In genomic region chr7:120858299-120858636, GRCh38 we compare ENCODE assay signal across 8 cellular contexts. TPM values are rescaled to one million over a fixed set of nuclear protein-coding genes. Genes with fewer than 3 reads are reported as not detected.
DNase-seq lines count a peak whose midpoint lies in the region; ATAC-seq and TF ChIP-seq lines count a peak whose summit lies in the region.

No MANE protein-coding gene starts in this region.

- no peak overlapping the region for H3K27ac ChIP-seq in GM23248
- H3K27ac ChIP-seq in heart left ventricle, result peak overlapping the region; percentile 81 to 98 (median 94)
- H3K27ac ChIP-seq in gastrocnemius medialis, result peak overlapping the region; percentile 74 to 85 (median 82)

- no peak for TF ChIP-seq CTCF in heart left ventricle (IDR thresholded peaks at IDR 0.05)
- no peak for TF ChIP-seq CTCF in gastrocnemius medialis (IDR thresholded peaks at IDR 0.05 in 4 of 5, conservative IDR thresholded peaks at IDR 0.05 in 1 of 5)

- no peaks in the 10 kb centered on the region for H3K79me2 ChIP-seq in GM23248 (ENCODE audit: insufficient read depth)

- H3K4me3 Mint-ChIP-seq in T-cell, result peak overlapping the region; percentile 65 to 85 (median 67)

- peaks cover 13 to 15% (median 15%) of the 10 kb centered on the region in 3 donors for H3K4me1 Mint-ChIP-seq in T-cell

- H3K9ac ChIP-seq in GM23248, result peak overlapping the region; percentile 47

- H3K27me3 ChIP-seq in GM23248 (replicated peaks; ENCODE audit: insufficient read depth) (peaks cover 20% of the 10 kb centered on the region; the same call in 1 of the 2 replicates), heart left ventricle (peaks cover 0 to 20% (median 0%) of the 10 kb centered on the region in 9 donors), gastrocnemius medialis (no peaks in the 10 kb centered on the region)

- in situ Hi-C loops in GM23248 (cut with MboI), result no loop called here
- in situ Hi-C loops in gastrocnemius medialis (cut with MboI; ENCODE audit: low sequenced_read_pairs in 4 of 4), result no loop called here

- H3K27me3 Mint-ChIP-seq in T-cell, result peaks cover 59 to 63% of the 10 kb centered on the region in 2 donors

- no peaks in the 10 kb centered on the region for H3K9me2 ChIP-seq in GM23248 (ENCODE audit: insufficient read depth)

- CTCF ChIA-PET in T-cell (lab: Charles Lee), result interaction anchor here in 1 of 2 donors (0.6 kb wide), 1 partner anchor 67 kb away, joined by 4 read pairs; no protein-coding TSS in a partner anchor

- peak overlapping the region; percentile 77 for H3K4me2 ChIP-seq in GM23248 (ENCODE audit: unreplicated experiment)

- H2AFZ ChIP-seq in GM23248, result peak overlapping the region; percentile 92

- no peak for DNase-seq in GM23248
- DNase-seq in T-cell, result no peak
- no peak for DNase-seq in heart left ventricle
- no peak for DNase-seq in gastrocnemius medialis
- no peak for DNase-seq in kidney glomerular epithelial cell (lab: John Stamatoyannopoulos, UW)
- DNase-seq in NOMO-1 treated with DMSO at 0.1 percent for 48 hours (lab: John Stamatoyannopoulos, UW; ENCODE audit: unreplicated experiment), result no peak
- DNase-seq in epidermal melanocyte (ENCODE audit: insufficient read length, low spot score), result no peak
- no peak for DNase-seq in A172 (ENCODE audit: low spot score)

- 3 to 4% methylated on average over 4 of the region's 4 CpGs for WGBS in GM23248 (ENCODE audit: low coverage in 1 of 2, low lambda C conversion rate in 2 of 2, missing lambda C conversion rate in 2 of 2), 2 experiments
- 1 to 2% (median 1%) methylated on average over 4 of the region's 4 CpGs for WGBS in heart left ventricle, 4 donors

- H3K36me3 Mint-ChIP-seq in T-cell, result no peaks in the 10 kb centered on the region

- POLR2A ChIA-PET in T-cell (lab: Charles Lee), result no interaction called here

- no peaks in the 10 kb centered on the region for H3K9me3 Mint-ChIP-seq in T-cell

- no peak for TF ChIP-seq POLR2A in heart left ventricle (IDR thresholded peaks at IDR 0.05)
- no peak for TF ChIP-seq POLR2A in gastrocnemius medialis (IDR thresholded peaks at IDR 0.05)

- H3K27ac Mint-ChIP-seq in T-cell, result no peak overlapping the region

- no peaks in the 10 kb centered on the region for H3K36me3 ChIP-seq in GM23248 (ENCODE audit: low read depth)
- no peaks in the 10 kb centered on the region for H3K36me3 ChIP-seq in heart left ventricle
- no peaks in the 10 kb centered on the region for H3K36me3 ChIP-seq in gastrocnemius medialis

- H3F3A ChIP-seq in GM23248 (ENCODE audit: insufficient read depth), result no peaks in the 10 kb centered on the region

- no peaks in the 10 kb centered on the region for H3K4me1 ChIP-seq in GM23248 (ENCODE audit: insufficient read depth)
- H3K4me1 ChIP-seq in heart left ventricle, result peaks cover 0 to 18% (median 7%) of the 10 kb centered on the region in 12 donors
- peaks cover 7 to 13% of the 10 kb centered on the region in 2 donors for H3K4me1 ChIP-seq in gastrocnemius medialis

- H3K4me3 ChIP-seq in GM23248 (peak overlapping the region; percentile 87), heart left ventricle (peak overlapping the region; percentile 68 to 90 (median 76)), gastrocnemius medialis (peak overlapping the region; percentile 66 to 92 (median 82))

- intact Hi-C loops in heart left ventricle (cut with DNase I), result loop anchor here (1.0 to 10.0 kb wide), 10 partner anchors 51 to 229 kb away; partner anchors contain the start of gene ING3 (in 4 of the 10)
- intact Hi-C loops in gastrocnemius medialis (cut with DNase I; ENCODE audit: low total_unique reads), result loop anchor here (2.0 kb wide), 1 partner anchor 51 kb away; no protein-coding TSS in a partner anchor

- no peak for ATAC-seq in T-cell (replicated peaks in 1 of 4)
- ATAC-seq in heart left ventricle, result peak in 3 of 4 donors; percentile 6 to 16 (median 9)
- ATAC-seq in gastrocnemius medialis, result no peak

- no peaks in the 10 kb centered on the region for H3K9me3 ChIP-seq in GM23248 (ENCODE audit: low read depth)
- H3K9me3 ChIP-seq in heart left ventricle, result no peaks in the 10 kb centered on the region
- no peaks in the 10 kb centered on the region for H3K9me3 ChIP-seq in gastrocnemius medialis

- H4K20me1 ChIP-seq in GM23248 (ENCODE audit: insufficient read depth), result no peaks in the 10 kb centered on the region

RNA-seq across cellular contexts. Expression of gene TSPAN12, which starts 0.3 kb away (rescaled TPM):
- total RNA-seq in GM23248 (2014; rRNA removed; shearing (Covaris generic)), result under 0.01 and 2.0 TPM in 2 replicates
- polyA plus RNA-seq in GM23248 (2016; fragmentation: Nextera tagmentation; extraction: Ambion mirVana) (0.70 and 1.1 TPM in 2 replicates), heart left ventricle (10 to 100 TPM; 32.1 to 45.8 TPM)
- total RNA-seq in T-cell (under 1 TPM in 3 of 5 donors, not detected in 2; 0.33 to 0.44 (median 0.41) TPM), heart left ventricle (10 to 100 TPM; 24.2 to 85.0 (median 59.7) TPM), gastrocnemius medialis (1 to 10 TPM; 1.3 to 6.3 (median 2.8) TPM)
- total RNA-seq in A172 (2014; rRNA removed; shearing (Covaris generic)), result 0.81 and 1.4 TPM in 2 replicates

Comparison
In these comparisons a context has a peak if more than half of its experiments do, and no peak if none do; other contexts are left out.
1. ATAC-seq: peak in heart left ventricle (3 of 4); none in T-cell (0 of 4) and gastrocnemius medialis (0 of 2).
2. Peak in every context shown above with its lines, with median percentiles within 50 percentile points of each other: H3K4me3 ChIP-seq.